8 cellular contexts compared by ENCODE assay signal in the genomic region with DNA sequence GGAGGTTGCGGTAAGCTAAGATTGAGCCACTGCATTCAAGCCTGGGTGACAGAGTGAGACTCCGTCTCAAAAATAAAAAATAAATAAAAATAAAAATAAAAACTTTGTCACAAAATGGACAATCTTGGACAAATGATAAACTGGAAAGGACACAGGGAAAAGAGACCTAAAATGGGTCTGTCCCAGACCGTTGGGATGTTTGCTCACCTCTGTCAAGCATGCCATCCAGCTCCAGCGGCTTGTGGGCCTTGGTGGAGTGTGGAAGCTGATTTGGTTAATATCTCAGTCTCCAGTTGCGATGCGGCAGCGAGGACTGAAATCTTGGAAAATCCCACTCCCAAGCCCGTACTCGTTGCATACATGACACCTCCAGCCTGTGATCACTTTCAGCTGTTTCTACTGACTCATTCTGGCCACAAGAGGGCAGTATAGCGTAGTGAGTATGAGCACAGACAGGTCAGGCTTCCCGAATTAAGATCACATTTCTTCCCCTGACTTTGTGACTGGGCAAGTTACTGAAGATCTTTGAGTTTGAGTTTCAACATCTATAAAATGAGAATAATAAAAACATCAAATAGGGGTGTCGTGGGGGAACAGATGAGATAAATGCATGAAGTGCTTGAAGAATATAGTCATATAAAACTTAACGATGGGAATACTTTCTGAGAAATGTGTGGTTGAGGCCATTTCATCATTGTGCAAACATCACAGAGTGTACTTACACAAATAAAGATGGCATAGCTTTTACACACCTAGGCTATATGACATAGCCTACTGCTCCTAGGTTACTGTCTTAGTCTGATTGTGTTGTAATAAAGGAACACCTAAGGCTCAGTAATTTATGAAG.
DNase-seq lines count a peak whose midpoint lies in the region; ATAC-seq lines count a peak whose summit lies in the region.

No MANE protein-coding gene starts in this region.

- no peaks in the 10 kb centered on the region for H3K36me3 Mint-ChIP-seq in stimulated activated memory B cell treated with anti-CD40 and anti-IgM and Interleukin-4, amounts not matched to agents 10 μg/mL and 1 μg/mL and 100 μg/mL, for 72 hours

- peaks cover 6% of the 10 kb centered on the region for H3K4me1 Mint-ChIP-seq in stimulated activated memory B cell treated with anti-CD40 and anti-IgM and Interleukin-4, amounts not matched to agents 10 μg/mL and 1 μg/mL and 100 μg/mL, for 72 hours

- no peaks in the 10 kb centered on the region for H3K9me3 Mint-ChIP-seq in stimulated activated memory B cell treated with anti-CD40 and anti-IgM and Interleukin-4, amounts not matched to agents 10 μg/mL and 1 μg/mL and 100 μg/mL, for 72 hours

- H3K27me3 ChIP-seq in mucosa of rectum (ENCODE audit: control insufficient read depth in 2 of 2, insufficient read depth in 2 of 2, low read length in 2 of 2), result no peaks in the 10 kb centered on the region

- no peak overlapping the region for H3K4me3 Mint-ChIP-seq in stimulated activated memory B cell treated with anti-CD40 and anti-IgM and Interleukin-4, amounts not matched to agents 10 μg/mL and 1 μg/mL and 100 μg/mL, for 72 hours

- H3K4me1 ChIP-seq in mucosa of rectum (ENCODE audit: control insufficient read depth in 2 of 2, insufficient read depth in 2 of 2, low read length in 2 of 2), result peaks cover 3 to 7% of the 10 kb centered on the region in 2 donors

- ATAC-seq in GM19467 (IDR thresholded peaks at IDR 0.05; ENCODE audit: unreplicated experiment), result peak; percentile 80
- ATAC-seq in stimulated activated memory B cell treated with anti-CD40 and anti-IgM and Interleukin-4, amounts not matched to agents 10 μg/mL and 1 μg/mL and 100 μg/mL, for 72 hours, result peak; percentile 71

- H3K36me3 ChIP-seq in mucosa of rectum (ENCODE audit: control insufficient read depth in 2 of 2, insufficient read depth in 2 of 2, low read length in 2 of 2), result no peaks in the 10 kb centered on the region

- no peaks in the 10 kb centered on the region for H3K9me3 ChIP-seq in mucosa of rectum (ENCODE audit: control insufficient read depth in 2 of 2, low read length in 2 of 2)

- no peak overlapping the region for H3K27ac Mint-ChIP-seq in stimulated activated memory B cell treated with anti-CD40 and anti-IgM and Interleukin-4, amounts not matched to agents 10 μg/mL and 1 μg/mL and 100 μg/mL, for 72 hours

- H3K4me3 ChIP-seq in mucosa of rectum (ENCODE audit: low read length in 2 of 2), result peak overlapping the region in 1 of 2 donors; percentile 49

- DNase-seq in COLO668 (lab: John Stamatoyannopoulos, UW; ENCODE audit: unreplicated experiment) (peak; percentile 53), HS-27A (ENCODE audit: low read depth) (peak; percentile 57), NOMO-1 treated with DMSO at 0.1 percent for 48 hours (lab: John Stamatoyannopoulos, UW; ENCODE audit: unreplicated experiment) (peak; percentile 36), epidermal melanocyte (ENCODE audit: insufficient read length, low spot score) (peak; percentile 90)
- peak; percentile 25 for DNase-seq in activated CD8-positive, alpha-beta memory T cell treated with anti-CD3 and anti-CD28 coated beads, Interleukin-2, amount 50 U/mL, for 24 hours (ENCODE audit: extremely low read depth)

- H3K9ac ChIP-seq in mucosa of rectum (ENCODE audit: low read depth in 1 of 2, low read length in 2 of 2), result no peak overlapping the region

- peak overlapping the region; percentile 71 to 85 for H3K27ac ChIP-seq in mucosa of rectum (ENCODE audit: low read depth in 2 of 2, low read length in 2 of 2)

- peaks cover 20% of the 10 kb centered on the region for H3K27me3 Mint-ChIP-seq in stimulated activated memory B cell treated with anti-CD40 and anti-IgM and Interleukin-4, amounts not matched to agents 10 μg/mL and 1 μg/mL and 100 μg/mL, for 72 hours

Comparison
In these comparisons a context has a peak if more than half of its experiments do, and no peak if none do; other contexts are left out.
1. DNase-seq: peak in every context shown above with its lines; median percentile 90 in epidermal melanocyte; 57 in HS-27A; 53 in COLO668; 36 in NOMO-1 treated with DMSO at 0.1 percent for 48 hours; 25 in activated CD8-positive, alpha-beta memory T cell treated with anti-CD3 and anti-CD28 coated beads, Interleukin-2, amount 50 U/mL, for 24 hours.